ENCODE assay signal across 24 cellular contexts in the genomic region with DNA sequence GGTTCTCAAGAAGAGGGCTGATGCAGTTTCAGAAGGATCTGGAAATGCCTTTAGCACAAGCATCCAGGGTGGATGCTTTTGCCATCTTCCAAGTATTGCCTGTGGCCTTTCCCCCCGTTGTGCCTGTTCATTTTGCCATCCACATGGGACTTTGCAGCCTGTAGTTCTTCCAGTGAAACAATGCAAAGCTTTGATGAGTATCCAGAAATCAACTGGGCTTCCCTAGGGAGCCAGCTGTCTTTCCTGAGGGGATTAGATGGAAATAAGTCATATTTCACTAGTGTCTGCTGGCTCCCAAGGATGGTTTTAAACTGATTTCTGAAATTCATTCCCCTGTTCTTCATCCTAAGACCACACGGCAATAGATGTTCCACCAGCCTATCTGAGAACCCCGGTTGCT.
"Had no signal": no experiment of that assay in that cellular context is flagged by ENCODE, and none has a peak within 500 bp of the region (broad histone marks: within the 10 kb centered on the region; RNA-seq: fewer than 3 reads in every experiment).

No MANE protein-coding gene starts in this region.

- H3K36me3 ChIP-seq: esophagus squamous epithelium, heart left ventricle, neutrophil, right lobe of liver, suprapubic skin, vagina had no signal

- H3K27me3 ChIP-seq: esophagus squamous epithelium, heart left ventricle, hepatocyte, right lobe of liver, suprapubic skin, vagina had no signal

- H3K9me3 ChIP-seq: esophagus squamous epithelium, heart left ventricle, mucosa of descending colon, neutrophil, right lobe of liver, suprapubic skin, vagina had no signal

- H3K4me3 ChIP-seq: esophagus squamous epithelium, heart left ventricle, hepatocyte, mucosa of descending colon, right lobe of liver, smooth muscle cell, suprapubic skin, vagina had no signal

- H3K27ac ChIP-seq: esophagus squamous epithelium, hepatocyte, neutrophil, parathyroid adenoma, right lobe of liver, suprapubic skin, vagina had no signal

- H3K4me1 ChIP-seq: esophagus squamous epithelium, parathyroid adenoma, right lobe of liver, suprapubic skin, vagina had no signal

- H3K4me2 ChIP-seq: hepatocyte, smooth muscle cell had no signal

- DNase-seq: effector CD8-positive, alpha-beta T cell; endodermal cell; esophagus squamous epithelium; heart left ventricle; kidney; mesenchymal stem cell; mucosa of descending colon; naive B cell; right lobe of liver; stimulated activated CD4-positive, alpha-beta T cell treated with anti-CD3 and anti-CD28 coated beads, Interleukin-12 subunit alpha, Interleukin-12 subunit beta, amount 100 ng/mL, for 4 hours; stimulated activated CD4-positive, alpha-beta T cell treated with anti-CD3 and anti-CD28 coated beads, Interleukin-1b, Interleukin-23, amount 100 ng/mL, for 48 hours; stimulated activated CD4-positive, alpha-beta T cell treated with anti-CD3 and anti-CD28 coated beads, Interleukin-4, amount 100 ng/mL, for 1 hour; stimulated activated CD8-positive, alpha-beta memory T cell treated with anti-CD3 and anti-CD28 coated beads, Interleukin-4, amount 100 ng/mL, for 48 hours; stimulated activated naive CD4-positive, alpha-beta T cell; stimulated activated naive CD8-positive, alpha-beta T cell treated with anti-CD3 and anti-CD28 coated beads, Interleukin-15, amount 100 ng/mL, for 72 hours; trophoblast cell had no signal

- H3K9ac ChIP-seq: parathyroid adenoma had no signal

- ATAC-seq: heart left ventricle; left lobe of liver; mucosa of descending colon; natural killer cell treated with Interleukin-12 subunit alpha and Interleukin-12 subunit beta and Interleukin-15 and Interleukin-18, amount 100 ng/mL, for 72 hours; right lobe of liver; stimulated activated naive CD8-positive, alpha-beta T cell treated with anti-CD3 and anti-CD28 coated beads, Interleukin-15, amount 100 ng/mL, for 72 hours had no signal
